In genomic region chr5:172410160-172410559, GRCh38 we compare ENCODE assay signal across 10 cellular contexts. TPM values are rescaled to one million over a fixed set of nuclear protein-coding genes. Genes with fewer than 3 reads are reported as not detected.
DNase-seq lines count a peak whose midpoint lies in the region; ATAC-seq lines count a peak whose summit lies in the region.
"Had no signal": no experiment of that assay in that cellular context is flagged by ENCODE, and none has a peak within 500 bp of the region (broad histone marks: within the 10 kb centered on the region; RNA-seq: fewer than 3 reads in every experiment).

No MANE protein-coding gene starts in this region.

- peak overlapping the region; percentile 52 for H3K27ac Mint-ChIP-seq in activated naive CD8-positive, alpha-beta T cell treated with anti-CD3 and anti-CD28 coated beads, Interleukin-2, amount 50 U/mL, for 24 hours
- H3K27ac Mint-ChIP-seq: activated B cell treated with CpG ODN at 0.5 μM for 24 hours had no signal

- peak; percentile 50 for ATAC-seq in activated naive CD8-positive, alpha-beta T cell treated with anti-CD3 and anti-CD28 coated beads, Interleukin-2, amount 50 U/mL, for 24 hours
- ATAC-seq in left ventricle myocardium superior (no peak), HG03139 (IDR thresholded peaks at IDR 0.05; ENCODE audit: unreplicated experiment) (no peak), HG03469 (IDR thresholded peaks at IDR 0.05; ENCODE audit: unreplicated experiment) (no peak), HG03442 (IDR thresholded peaks at IDR 0.05; ENCODE audit: unreplicated experiment) (no peak)

- H3K9me3 Mint-ChIP-seq in activated naive CD8-positive, alpha-beta T cell treated with anti-CD3 and anti-CD28 coated beads, Interleukin-2, amount 50 U/mL, for 24 hours, result no peaks in the 10 kb centered on the region

- H3K27me3 Mint-ChIP-seq in activated naive CD8-positive, alpha-beta T cell treated with anti-CD3 and anti-CD28 coated beads, Interleukin-2, amount 50 U/mL, for 24 hours, result peaks cover 22% of the 10 kb centered on the region

- no peaks in the 10 kb centered on the region for H3K36me3 Mint-ChIP-seq in activated naive CD8-positive, alpha-beta T cell treated with anti-CD3 and anti-CD28 coated beads, Interleukin-2, amount 50 U/mL, for 24 hours (ENCODE audit: low read depth)

- H3K4me1 Mint-ChIP-seq in activated naive CD8-positive, alpha-beta T cell treated with anti-CD3 and anti-CD28 coated beads, Interleukin-2, amount 50 U/mL, for 24 hours, result peaks cover 36% of the 10 kb centered on the region
- H3K4me1 Mint-ChIP-seq: activated B cell treated with CpG ODN at 0.5 μM for 24 hours had no signal

- DNase-seq in CD1c-positive myeloid dendritic cell (ENCODE audit: extremely low spot score) (peak; percentile 92), KG1 (lab: John Stamatoyannopoulos, UW) (peak; percentile 89), medulla oblongata (ENCODE audit: extremely low spot score) (peak; percentile 50), left ventricle myocardium superior (no peak)
- peak; percentile 23 for DNase-seq in activated naive CD8-positive, alpha-beta T cell treated with anti-CD3 and anti-CD28 coated beads, Interleukin-2, amount 50 U/mL, for 24 hours
- DNase-seq: activated B cell treated with CpG ODN at 0.5 μM for 24 hours, aorta had no signal

- H3K4me3 Mint-ChIP-seq in activated naive CD8-positive, alpha-beta T cell treated with anti-CD3 and anti-CD28 coated beads, Interleukin-2, amount 50 U/mL, for 24 hours, result no peak overlapping the region
- H3K4me3 Mint-ChIP-seq: activated B cell treated with CpG ODN at 0.5 μM for 24 hours had no signal

- intact Hi-C loops in left ventricle myocardium superior (cut with micrococcal nuclease), result no loop called here

RNA-seq across cellular contexts. Expression of gene SH3PXD2B, which starts 44.2 kb away (rescaled TPM):
- 5.0 TPM for total RNA-seq in left ventricle myocardium superior
